In genomic region chr11:12826441-12826840, GRCh38 we compare ENCODE assay signal across 18 cellular contexts.
DNase-seq lines count a peak whose midpoint lies in the region; ATAC-seq, FAIRE-seq and TF ChIP-seq lines count a peak whose summit lies in the region.
"Had no signal": no experiment of that assay in that cellular context is flagged by ENCODE, and none has a peak within 500 bp of the region (broad histone marks: within the 10 kb centered on the region; RNA-seq: fewer than 3 reads in every experiment).

No MANE protein-coding gene starts in this region.

- 82 to 88% (median 83%) methylated on average over 2 of the region's 2 CpGs for WGBS in psoas muscle, 3 donors

- POLR2A ChIA-PET in Caco-2 (lab: Charles Lee), result no interaction called here

- H3K27ac ChIP-seq in KMS-11 (peak overlapping the region; percentile 72; the same call in 1 of the 2 replicates), astrocyte (ENCODE audit: low read depth, low read length) (no peak overlapping the region), psoas muscle (peak overlapping the region; percentile 59)

- H3K9me3 ChIP-seq in Caco-2, result peaks cover 17% of the 10 kb centered on the region
- H3K9me3 ChIP-seq in astrocyte (ENCODE audit: insufficient read depth, low read depth, low read length), result no peaks in the 10 kb centered on the region
- no peaks in the 10 kb centered on the region for H3K9me3 ChIP-seq in psoas muscle

- no peak for FAIRE-seq in astrocyte (lab: Jason Lieb, UNC)

- H3K4me1 Mint-ChIP-seq in Caco-2 (ENCODE audit: low read depth, unreplicated experiment) (peaks cover 57% of the 10 kb centered on the region), astrocyte (ENCODE audit: low read depth, unreplicated experiment) (peaks cover 53% of the 10 kb centered on the region)

- H3K27me3 Mint-ChIP-seq in Caco-2 (ENCODE audit: insufficient read depth, unreplicated experiment), result no peaks in the 10 kb centered on the region
- no peaks in the 10 kb centered on the region for H3K27me3 Mint-ChIP-seq in astrocyte (ENCODE audit: low read depth, unreplicated experiment)

- H3K9me3 Mint-ChIP-seq in Caco-2 (ENCODE audit: unreplicated experiment) (no peaks in the 10 kb centered on the region), astrocyte (ENCODE audit: unreplicated experiment) (no peaks in the 10 kb centered on the region)
- H3K9me3 Mint-ChIP-seq: CD8-positive, alpha-beta memory T cell had no signal

- BruUV-seq in Caco-2 (replicated peaks; lab: Mats Ljungman, UMichigan), result no TSS peak

- H3K27me3 ChIP-seq in Caco-2 (replicated peaks; ENCODE audit: control insufficient read depth, insufficient read depth, low read length) (no peaks in the 10 kb centered on the region), KMS-11 (ENCODE audit: insufficient read depth, low read depth) (no peaks in the 10 kb centered on the region), astrocyte (ENCODE audit: insufficient read depth, low read length) (no peaks in the 10 kb centered on the region), psoas muscle (ENCODE audit: insufficient read depth in 3 of 3, low read length in 2 of 3) (no peaks in the 10 kb centered on the region)

- H3K4me3 ChIP-seq in Caco-2 (ENCODE audit: low read depth, low read length), result no peak overlapping the region
- H3K4me3 ChIP-seq in KMS-11 (IDR thresholded peaks at IDR 0.05; ENCODE audit: insufficient read depth, low read depth, low read length), result no peak overlapping the region
- no peak overlapping the region for H3K4me3 ChIP-seq in astrocyte (ENCODE audit: insufficient read depth, low read depth, low read length)
- no peak overlapping the region for H3K4me3 ChIP-seq in psoas muscle

- H3K79me2 ChIP-seq in KMS-11 (ENCODE audit: insufficient read depth, low read depth), result peaks cover 70% of the 10 kb centered on the region
- peaks cover 87% of the 10 kb centered on the region for H3K79me2 ChIP-seq in astrocyte (ENCODE audit: insufficient read depth, low read length)

- H3K9ac ChIP-seq in KMS-11 (no peak overlapping the region), astrocyte (ENCODE audit: low read length) (no peak overlapping the region)

- H3K27ac Mint-ChIP-seq in Caco-2 (ENCODE audit: unreplicated experiment) (peak overlapping the region; percentile 39), astrocyte (ENCODE audit: unreplicated experiment) (no peak overlapping the region)
- H3K27ac Mint-ChIP-seq: CD8-positive, alpha-beta memory T cell had no signal

- TF ChIP-seq CTCF in Caco-2 (IDR thresholded peaks at IDR 0.05; ENCODE audit: insufficient read depth in 1 of 2, low read depth in 1 of 2, low read length in 1 of 2, severe bottlenecking in 1 of 2, unreplicated experiment in 1 of 2) (no peak), KMS-11 (conservative IDR thresholded peaks at IDR 0.05; ENCODE audit: low read depth, low read length) (no peak), astrocyte (IDR thresholded peaks at IDR 0.05; ENCODE audit: insufficient read depth, low read depth, low read length) (no peak), psoas muscle (IDR thresholded peaks at IDR 0.05) (no peak)

- no peaks in the 10 kb centered on the region; the same call in none of the 2 replicates for H4K20me1 ChIP-seq in KMS-11 (ENCODE audit: insufficient read depth)
- peaks cover 85% of the 10 kb centered on the region for H4K20me1 ChIP-seq in astrocyte (ENCODE audit: insufficient read depth, low read length)

- DNase-seq in Caco-2 (no peak), astrocyte (ENCODE audit: low read depth) (peak; percentile 52), psoas muscle (no peak), GOT3 (lab: John Stamatoyannopoulos, UW) (no peak), SW480 (ENCODE audit: low spot score) (no peak)
- DNase-seq: C1 segment of cervical spinal cord; CD8-positive, alpha-beta memory T cell; DMS79; KBM-7; NCI-H1105 treated with DMSO at 0.1 percent for 48 hours; NCI-H1694 treated with DMSO at 0.1 percent for 48 hours; NCI-H510A treated with DMSO at 0.1 percent for 48 hours; NCI-H774; OCI-M1; SIG-M5 had no signal

- CTCF ChIA-PET in Caco-2 (lab: Charles Lee), result no interaction called here

- H3K36me3 ChIP-seq in Caco-2 (ENCODE audit: control insufficient read depth, insufficient read depth, low read length) (no peaks in the 10 kb centered on the region), KMS-11 (ENCODE audit: insufficient read depth) (no peaks in the 10 kb centered on the region), astrocyte (ENCODE audit: insufficient read depth, low read length) (no peaks in the 10 kb centered on the region), psoas muscle (ENCODE audit: insufficient read depth in 1 of 2, low read depth in 1 of 2) (no peaks in the 10 kb centered on the region)

- no peak overlapping the region for H2AFZ ChIP-seq in KMS-11 (ENCODE audit: low read depth)
- no peak overlapping the region for H2AFZ ChIP-seq in astrocyte (ENCODE audit: low read depth, low read length)

- intact Hi-C loops in Caco-2 (cut with micrococcal nuclease; ENCODE audit: unreplicated experiment), result loop anchor here (5.0 kb wide), 1 partner anchor 61 kb away; no protein-coding TSS in a partner anchor
- intact Hi-C loops in psoas muscle (cut with DNase I), result no loop called here

- H3K4me2 ChIP-seq in KMS-11 (peak overlapping the region; percentile 81; the same call in 1 of the 2 replicates), astrocyte (ENCODE audit: low read length) (no peak overlapping the region)

- peaks cover 39% of the 10 kb centered on the region for H3K36me3 Mint-ChIP-seq in Caco-2 (ENCODE audit: insufficient read depth, unreplicated experiment)
- peaks cover 6% of the 10 kb centered on the region for H3K36me3 Mint-ChIP-seq in astrocyte (ENCODE audit: low read depth, unreplicated experiment)
- H3K36me3 Mint-ChIP-seq: CD8-positive, alpha-beta memory T cell had no signal

- ATAC-seq in psoas muscle (no peak), HG03378 (IDR thresholded peaks at IDR 0.05; ENCODE audit: unreplicated experiment) (no peak), GM19023 (IDR thresholded peaks at IDR 0.05; ENCODE audit: unreplicated experiment) (no peak)

- H3K4me1 ChIP-seq in Caco-2, result peaks cover 37% of the 10 kb centered on the region
- H3K4me1 ChIP-seq in KMS-11 (ENCODE audit: low read depth, poor library complexity, severe bottlenecking), result peaks cover 54% of the 10 kb centered on the region
- peaks cover 24% of the 10 kb centered on the region for H3K4me1 ChIP-seq in astrocyte (ENCODE audit: insufficient read depth, low read length)
- H3K4me1 ChIP-seq in psoas muscle, result peaks cover 66% of the 10 kb centered on the region

- no peak overlapping the region for H3K4me3 Mint-ChIP-seq in Caco-2 (ENCODE audit: unreplicated experiment)
- no peak overlapping the region for H3K4me3 Mint-ChIP-seq in astrocyte (ENCODE audit: unreplicated experiment)
- H3K4me3 Mint-ChIP-seq: CD8-positive, alpha-beta memory T cell had no signal
